ENCODE assay signal across 22 cellular contexts in genomic region chr4:84547211-84547610, GRCh38. TPM values are rescaled to one million over a fixed set of nuclear protein-coding genes. Genes with fewer than 3 reads are reported as not detected.
"Had no signal": no experiment of that assay in that cellular context is flagged by ENCODE, and none has a peak within 500 bp of the region (broad histone marks: within the 10 kb centered on the region; RNA-seq: fewer than 3 reads in every experiment).

No MANE protein-coding gene starts in this region.

- H3K36me3 ChIP-seq: brain microvascular endothelial cell, esophagus squamous epithelium, gastrocnemius medialis, heart right ventricle, left ventricle myocardium inferior, prostate gland, right lobe of liver, spleen, upper lobe of left lung had no signal

- DNase-seq: activated CD4-positive, alpha-beta T cell treated with anti-CD3 and anti-CD28 coated beads, Interleukin-2, amount 50 U/mL, for 4 hours; activated CD4-positive, CD25-positive, alpha-beta regulatory T cell treated with anti-CD3 and anti-CD28 coated beads, Interleukin-2, amount 50 U/mL, for 72 hours; activated effector memory CD4-positive, alpha-beta T cell treated with anti-CD3 and anti-CD28 coated beads, Interleukin-2, amount 50 U/mL, for 16 hours; activated T-cell treated with anti-CD3 and anti-CD28 coated beads, Interleukin-2, amount 50 U/mL, for 1 hour; brain microvascular endothelial cell; endodermal cell; esophagus squamous epithelium; gastrocnemius medialis; heart right ventricle; left ventricle myocardium inferior; mesenchymal stem cell; right lobe of liver; spleen; stimulated activated CD4-positive, alpha-beta T cell treated with anti-CD3 and anti-CD28 coated beads, Interleukin-1b, Interleukin-23, amount 100 ng/mL, for 48 hours; stimulated activated naive CD4-positive, alpha-beta T cell; substantia nigra; T-helper 17 cell; upper lobe of left lung had no signal

- H3K9me3 ChIP-seq: esophagus squamous epithelium, gastrocnemius medialis, prostate gland, right lobe of liver, upper lobe of left lung had no signal

- FAIRE-seq: keratinocyte had no signal

- H3K27me3 ChIP-seq: brain microvascular endothelial cell, esophagus squamous epithelium, gastrocnemius medialis, right lobe of liver, upper lobe of left lung had no signal

- H3K4me1 ChIP-seq: esophagus squamous epithelium, gastrocnemius medialis, heart right ventricle, left ventricle myocardium inferior, prostate gland, right lobe of liver, spleen, upper lobe of left lung had no signal

- H3K4me3 ChIP-seq: esophagus squamous epithelium, gastrocnemius medialis, heart right ventricle, left ventricle myocardium inferior, prostate gland, right lobe of liver, spleen, upper lobe of left lung had no signal

- ATAC-seq: activated naive CD4-positive, alpha-beta T cell treated with anti-CD3 and anti-CD28 coated beads, Interleukin-2, amount 50 U/mL, for 72 hours; gastrocnemius medialis; heart right ventricle; right lobe of liver; T-helper 17 cell had no signal

- H3K27ac ChIP-seq: brain microvascular endothelial cell, esophagus squamous epithelium, gastrocnemius medialis, heart right ventricle, left ventricle myocardium inferior, prostate gland, right lobe of liver, spleen, upper lobe of left lung had no signal

RNA-seq across cellular contexts. Expression of gene CDS1, which starts 35.7 kb away (rescaled TPM):
- total RNA-seq: dermis microvascular lymphatic vessel endothelial cell had no signal

RNA-seq across cellular contexts. Expression of gene NKX6-1, which starts 48.1 kb away (rescaled TPM):
- total RNA-seq: activated naive CD4-positive, alpha-beta T cell treated with anti-CD3 and anti-CD28 coated beads, Interleukin-2, amount 50 U/mL, for 72 hours; dermis microvascular lymphatic vessel endothelial cell; endodermal cell; gastrocnemius medialis; heart right ventricle; left ventricle myocardium inferior; right lobe of liver; spleen had no signal
- polyA plus RNA-seq: heart right ventricle, keratinocyte, spleen had no signal
